In genomic region chr3:72587282-72587681, GRCh38 we compare ENCODE assay signal across 12 cellular contexts.
"Had no signal": no experiment of that assay in that cellular context is flagged by ENCODE, and none has a peak within 500 bp of the region (broad histone marks: within the 10 kb centered on the region; RNA-seq: fewer than 3 reads in every experiment).

No MANE protein-coding gene starts in this region.

- H3K4me3 ChIP-seq: colonic mucosa, gastroesophageal sphincter, ovary, tibial artery, uterus had no signal

- H3K27ac ChIP-seq: colonic mucosa, gastroesophageal sphincter, ovary, tibial artery, uterus had no signal

- H3K36me3 ChIP-seq: colonic mucosa, gastroesophageal sphincter, ovary, tibial artery, uterus had no signal

- DNase-seq: activated CD4-positive, CD25-positive, alpha-beta regulatory T cell; activated naive CD4-positive, alpha-beta T cell treated with anti-CD3 and anti-CD28 coated beads, Interleukin-2, amount 10 ng/mL, durations not matched to agents 7 days and 5 days; caudate nucleus; colonic mucosa; kidney; left ventricle myocardium superior; mesendoderm; ovary; small intestine; tibial artery; uterus had no signal

- H3K9me3 ChIP-seq: colonic mucosa, gastroesophageal sphincter, ovary, tibial artery, uterus had no signal

- H3K4me1 ChIP-seq: colonic mucosa, uterus had no signal

- FAIRE-seq: kidney, small intestine had no signal

- H3K27me3 ChIP-seq: colonic mucosa, gastroesophageal sphincter, ovary, tibial artery, uterus had no signal
